In genomic region chr2:237581326-237581725, GRCh38 we compare ENCODE assay signal across 16 cellular contexts. TPM values are rescaled to one million over a fixed set of nuclear protein-coding genes. Genes with fewer than 3 reads are reported as not detected.
DNase-seq lines count a peak whose midpoint lies in the region; ATAC-seq, FAIRE-seq and TF ChIP-seq lines count a peak whose summit lies in the region.
"Had no signal": no experiment of that assay in that cellular context is flagged by ENCODE, and none has a peak within 500 bp of the region (broad histone marks: within the 10 kb centered on the region; RNA-seq: fewer than 3 reads in every experiment).

No MANE protein-coding gene starts in this region.

- WGBS in GM23248 (ENCODE audit: low coverage in 1 of 2, low lambda C conversion rate in 2 of 2, missing lambda C conversion rate in 2 of 2), 2 experiments, result 21 to 24% methylated on average over 6 of the region's 6 CpGs

- peak overlapping the region; percentile 55 for H3K4me2 ChIP-seq in GM23248 (ENCODE audit: unreplicated experiment)
- H3K4me2 ChIP-seq in OCI-LY3 (ENCODE audit: low read length), result peak overlapping the region; percentile 37

- no peaks in the 10 kb centered on the region for H3K9me2 ChIP-seq in GM23248 (ENCODE audit: insufficient read depth)

- H3K9me3 ChIP-seq in GM23248 (ENCODE audit: low read depth), result no peaks in the 10 kb centered on the region
- no peaks in the 10 kb centered on the region for H3K9me3 ChIP-seq in OCI-LY3 (ENCODE audit: insufficient read depth, low read length)
- H3K9me3 ChIP-seq in kidney (ENCODE audit: control insufficient read depth in 1 of 2, low read length in 2 of 2), result no peaks in the 10 kb centered on the region
- H3K9me3 ChIP-seq in skeletal muscle tissue (ENCODE audit: control insufficient read depth in 3 of 3, low read length in 3 of 3), result no peaks in the 10 kb centered on the region
- H3K9me3 ChIP-seq in SJCRH30 (replicated peaks), result no peaks in the 10 kb centered on the region
- H3K9me3 ChIP-seq: BE2C, HAP-1 had no signal

- ATAC-seq in HG02763 (IDR thresholded peaks at IDR 0.05; ENCODE audit: unreplicated experiment), result no peak

- H3K27ac ChIP-seq in GM23248, result no peak overlapping the region
- no peak overlapping the region for H3K27ac ChIP-seq in OCI-LY3 (ENCODE audit: low read length)
- H3K27ac ChIP-seq in kidney (ENCODE audit: low read depth in 2 of 2, low read length in 2 of 2), result no peak overlapping the region
- peak overlapping the region; percentile 60 for H3K27ac ChIP-seq in skeletal muscle tissue (ENCODE audit: low read depth, low read length)
- H3K27ac ChIP-seq in SJCRH30, result no peak overlapping the region
- H3K27ac ChIP-seq: neural progenitor cell had no signal

- H2AFZ ChIP-seq in GM23248, result peak overlapping the region; percentile 72; the same call in 1 of the 2 replicates
- H2AFZ ChIP-seq in OCI-LY3 (ENCODE audit: low read depth, low read length), result no peak overlapping the region; the same call in 1 of the 2 replicates
- H2AFZ ChIP-seq: neural progenitor cell had no signal

- H3F3A ChIP-seq in GM23248 (ENCODE audit: insufficient read depth), result no peaks in the 10 kb centered on the region

- H3K36me3 ChIP-seq in GM23248 (ENCODE audit: low read depth) (no peaks in the 10 kb centered on the region), OCI-LY3 (replicated peaks; ENCODE audit: low read depth, low read length) (no peaks in the 10 kb centered on the region), kidney (ENCODE audit: control insufficient read depth in 1 of 2, insufficient read depth in 2 of 2, low read length in 2 of 2) (peaks cover 12 to 19% of the 10 kb centered on the region in 2 donors), skeletal muscle tissue (ENCODE audit: control insufficient read depth in 3 of 3, insufficient read depth in 3 of 3, low read length in 3 of 3) (no peaks in the 10 kb centered on the region), SJCRH30 (no peaks in the 10 kb centered on the region)
- H3K36me3 ChIP-seq: BE2C, HAP-1, neural progenitor cell had no signal

- H3K4me1 ChIP-seq in GM23248 (ENCODE audit: insufficient read depth) (no peaks in the 10 kb centered on the region), OCI-LY3 (ENCODE audit: low read length) (0 out of 2 replicates have a peak, but pooled peaks cover 3% of the 10 kb centered on the region), kidney (ENCODE audit: control insufficient read depth in 1 of 2, insufficient read depth in 1 of 2, low read depth in 1 of 2, low read length in 2 of 2) (peaks cover 7 to 16% of the 10 kb centered on the region in 2 donors), skeletal muscle tissue (ENCODE audit: control insufficient read depth in 3 of 3, insufficient read depth in 3 of 3, low read length in 3 of 3) (peaks cover 10 to 14% (median 13%) of the 10 kb centered on the region in 3 donors), SJCRH30 (peaks cover 14% of the 10 kb centered on the region; the same call in 1 of the 2 replicates)
- H3K4me1 ChIP-seq: HAP-1 had no signal

- no peak for FAIRE-seq in kidney (lab: Jason Lieb, UNC)
- FAIRE-seq: colon, GM12878 had no signal

- no peaks in the 10 kb centered on the region for H3K27me3 ChIP-seq in GM23248 (replicated peaks; ENCODE audit: insufficient read depth)
- H3K27me3 ChIP-seq in OCI-LY3 (ENCODE audit: low read depth, low read length), result no peaks in the 10 kb centered on the region
- H3K27me3 ChIP-seq in skeletal muscle tissue (ENCODE audit: control insufficient read depth in 3 of 3, insufficient read depth in 3 of 3, low read length in 3 of 3), result no peaks in the 10 kb centered on the region
- no peaks in the 10 kb centered on the region for H3K27me3 ChIP-seq in SJCRH30
- H3K27me3 ChIP-seq: BE2C, neural progenitor cell had no signal

- no peaks in the 10 kb centered on the region for H4K20me1 ChIP-seq in GM23248 (ENCODE audit: insufficient read depth)
- no peaks in the 10 kb centered on the region for H4K20me1 ChIP-seq in OCI-LY3 (ENCODE audit: insufficient read depth, low read length)

- intact Hi-C loops in kidney (cut with DNase I), result loop anchor here (10.0 kb wide), 1 partner anchor 163 kb away; no protein-coding TSS in a partner anchor

- TF ChIP-seq CTCF in OCI-LY3 (IDR thresholded peaks at IDR 0.05; ENCODE audit: low read depth, low read length) (no peak), kidney (IDR thresholded peaks at IDR 0.05; ENCODE audit: borderline replicate concordance, extremely low read depth, insufficient read depth) (no peak)

- H3K79me2 ChIP-seq in GM23248 (ENCODE audit: insufficient read depth), result no peaks in the 10 kb centered on the region
- H3K79me2 ChIP-seq in OCI-LY3 (ENCODE audit: low read length), result no peaks in the 10 kb centered on the region

- H3K9ac ChIP-seq in GM23248 (peak overlapping the region; percentile 26; the same call in 1 of the 2 replicates), OCI-LY3 (ENCODE audit: low read length) (no peak overlapping the region), kidney (ENCODE audit: low read length in 2 of 2) (peak overlapping the region in 1 of 2 donors; percentile 35), skeletal muscle tissue (ENCODE audit: low read depth in 1 of 3, low read length in 3 of 3) (peak overlapping the region in 1 of 3 donors; percentile 25)
- H3K9ac ChIP-seq: neural progenitor cell had no signal

- peak overlapping the region; percentile 56 for H3K4me3 ChIP-seq in GM23248
- no peak overlapping the region for H3K4me3 ChIP-seq in OCI-LY3 (ENCODE audit: low read length)
- H3K4me3 ChIP-seq in kidney (ENCODE audit: low read length in 2 of 2), result no peak overlapping the region
- peak overlapping the region in 1 of 3 donors; percentile 60 for H3K4me3 ChIP-seq in skeletal muscle tissue (ENCODE audit: low read length in 3 of 3)
- H3K4me3 ChIP-seq in SJCRH30, result no peak overlapping the region
- H3K4me3 ChIP-seq: GM12878, HAP-1 had no signal

- no peak for DNase-seq in GM23248
- DNase-seq in kidney, result peak; percentile 53
- DNase-seq in SJCRH30, result no peak
- DNase-seq in NCI-H748 treated with DMSO at 0.1 percent for 48 hours (lab: John Stamatoyannopoulos, UW), result no peak
- DNase-seq: activated effector memory CD4-positive, alpha-beta T cell treated with Interleukin-2 at 50 U/mL for 16 hours; GF-D8 had no signal

- in situ Hi-C loops in GM23248 (cut with MboI), result loop anchor here (10.0 to 25.0 kb wide), 2 partner anchors 163 to 681 kb away; no protein-coding TSS in a partner anchor

RNA-seq across cellular contexts. Expression of gene RAB17, which starts 9.2 kb away (rescaled TPM):
- 0.76 and 1.7 TPM in 2 replicates for total RNA-seq in GM23248 (2014; rRNA removed; shearing (Covaris generic))
- polyA plus RNA-seq in GM23248 (2016; fragmentation: Nextera tagmentation; extraction: Ambion mirVana), result 0.34 TPM in 1 of 2 replicates, not detected in the other
- total RNA-seq in kidney, result 59.1 TPM
- 151 TPM for polyA plus RNA-seq in kidney (ENCODE audit: insufficient read depth, low read depth, low replicate concordance)
- total RNA-seq in skeletal muscle tissue, result 1.0 TPM
- total RNA-seq in SJCRH30 (2014; rRNA removed; shearing (Covaris generic)), result 3.4 and 3.6 TPM in 2 replicates

RNA-seq across cellular contexts. Expression of gene PRLH, which starts 15.0 kb away (rescaled TPM):
- not detected in 2 replicates for total RNA-seq in GM23248 (2014; rRNA removed; shearing (Covaris generic))
- polyA plus RNA-seq in GM23248 (2016; fragmentation: Nextera tagmentation; extraction: Ambion mirVana), result not detected in 2 replicates
- not detected for total RNA-seq in kidney
- not detected for polyA plus RNA-seq in kidney (ENCODE audit: insufficient read depth, low read depth, low replicate concordance)
- total RNA-seq in skeletal muscle tissue, result not detected
- not detected in 2 replicates for total RNA-seq in SJCRH30 (2014; rRNA removed; shearing (Covaris generic))
- total RNA-seq: aorta, fibroblast of villous mesenchyme, GM12878 had no signal
- polyA plus RNA-seq: aorta, GM12878 had no signal

RNA-seq across cellular contexts. Expression of gene LRRFIP1, which starts 46.1 kb away (rescaled TPM):
- total RNA-seq in GM23248 (2014; rRNA removed; shearing (Covaris generic)), result 56.8 and 84.4 TPM in 2 replicates
- polyA plus RNA-seq in GM23248 (2016; fragmentation: Nextera tagmentation; extraction: Ambion mirVana) (149 and 159 TPM in 2 replicates), kidney (ENCODE audit: insufficient read depth, low read depth, low replicate concordance) (39.1 TPM)
- total RNA-seq in kidney (204 TPM), skeletal muscle tissue (65.8 TPM)
- total RNA-seq in SJCRH30 (2014; rRNA removed; shearing (Covaris generic)), result 53.3 and 61.5 TPM in 2 replicates

Comparison
In these comparisons a context has a peak if more than half of its experiments do, and no peak if none do; other contexts are left out.
1. RNA of gene RAB17, which starts 9.2 kb away (total RNA-seq): 59.1 TPM in kidney (single experiment); 3.4 to 3.6 TPM in SJCRH30, 0.76 to 1.7 TPM in GM23248 and 1.0 TPM in skeletal muscle tissue (single experiment); every median in the first group is over 10 times any median in the second.